22 cellular contexts compared by ENCODE assay signal in the genomic region with DNA sequence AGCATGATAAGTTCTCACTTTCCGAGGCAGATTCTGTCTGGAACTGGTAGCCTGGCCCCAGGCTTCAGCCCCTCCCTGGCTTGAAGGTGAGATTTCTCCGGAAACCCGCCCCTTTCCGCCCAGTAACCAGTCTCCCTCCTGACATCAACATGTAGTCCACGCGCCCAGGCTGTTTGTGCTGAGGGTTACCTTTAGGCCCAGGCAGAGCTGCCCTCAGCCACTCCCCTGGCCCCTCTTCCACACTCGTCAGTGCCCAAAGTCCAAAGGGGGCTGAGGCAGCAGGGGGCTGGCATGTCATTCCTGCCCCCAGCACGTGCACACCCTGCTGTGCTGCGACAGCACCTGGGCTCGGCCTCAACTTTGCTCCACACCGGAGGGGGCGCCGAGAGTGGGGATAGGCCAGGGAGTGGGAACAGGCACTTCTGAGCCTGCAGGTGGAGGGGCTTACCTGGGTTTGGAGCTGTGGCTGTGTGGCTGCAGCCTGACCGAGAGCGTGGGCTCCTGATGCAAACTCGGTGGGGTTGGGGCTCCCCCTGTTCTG.
DNase-seq lines count a peak whose midpoint lies in the region; ATAC-seq, FAIRE-seq and TF ChIP-seq lines count a peak whose summit lies in the region.
"Had no signal": no experiment of that assay in that cellular context is flagged by ENCODE, and none has a peak within 500 bp of the region (broad histone marks: within the 10 kb centered on the region; RNA-seq: fewer than 3 reads in every experiment).

No MANE protein-coding gene starts in this region.

- no peak for FAIRE-seq in HepG2 (lab: Jason Lieb, UNC)
- FAIRE-seq: GM12878, H54 had no signal

- no TSS peak for BruUV-seq in HepG2 (replicated peaks; lab: Mats Ljungman, UMichigan)

- TF ChIP-seq POLR2A in HepG2 (IDR thresholded peaks at IDR 0.05; ENCODE audit: insufficient read depth in 1 of 2, low read depth in 2 of 2, low read length in 2 of 2) (no peak), right lobe of liver (IDR thresholded peaks at IDR 0.05) (no peak)

- no peak overlapping the region for H2BK12ac ChIP-seq in neuronal stem cell (ENCODE audit: low read length)

- H3K27me3 ChIP-seq in HepG2 (ENCODE audit: control insufficient read depth in 1 of 2, insufficient read depth in 2 of 2, low read length in 2 of 2) (0 out of 5 replicates have a peak, but pooled peaks cover 0 to 4% of the 10 kb centered on the region in 2 experiments), right lobe of liver (no peaks in the 10 kb centered on the region), neuronal stem cell (ENCODE audit: control insufficient read depth in 3 of 3, insufficient read depth in 3 of 3, low read depth in 1 of 3, low read length in 3 of 3) (no peaks in the 10 kb centered on the region)

- H4K20me1 ChIP-seq in HepG2 (ENCODE audit: insufficient read depth, low read length) = no peaks in the 10 kb centered on the region

- peak overlapping the region; percentile 96 for H3K4ac ChIP-seq in neuronal stem cell (ENCODE audit: low read length)

- peak overlapping the region; percentile 54 for H2BK15ac ChIP-seq in neuronal stem cell (ENCODE audit: low read length)

- H3K79me1 ChIP-seq in neuronal stem cell (ENCODE audit: low read depth, low read length) = no peaks in the 10 kb centered on the region

- TF ChIP-seq RAD21 in HepG2 (CRISPR knock-in tag; IDR thresholded peaks at IDR 0.05) = no peak

- no peaks in the 10 kb centered on the region for H3K9me3 ChIP-seq in HepG2 (ENCODE audit: low read length)
- no peaks in the 10 kb centered on the region for H3K9me3 ChIP-seq in right lobe of liver
- peaks cover 4% of the 10 kb centered on the region for H3K9me3 ChIP-seq in iPS-18c (ENCODE audit: control insufficient read depth, insufficient read depth, low read length)
- H3K9me3 ChIP-seq in neuronal stem cell (replicated peaks in 1 of 2; ENCODE audit: control insufficient read depth in 2 of 2, insufficient read depth in 1 of 2, low read depth in 1 of 2, low read length in 2 of 2) = peaks cover 5 to 9% of the 10 kb centered on the region in 2 donors
- H3K9me3 ChIP-seq: SJCRH30 had no signal

- no peaks in the 10 kb centered on the region for H3K36me3 ChIP-seq in HepG2 (replicated peaks in 1 of 2; ENCODE audit: control insufficient read depth in 1 of 2, insufficient read depth in 2 of 2, low read length in 2 of 2)
- no peaks in the 10 kb centered on the region for H3K36me3 ChIP-seq in right lobe of liver
- no peaks in the 10 kb centered on the region for H3K36me3 ChIP-seq in neuronal stem cell (replicated peaks in 1 of 2; ENCODE audit: control insufficient read depth in 2 of 2, insufficient read depth in 2 of 2, low read length in 2 of 2)
- H3K36me3 ChIP-seq: SJCRH30 had no signal

- H3K4me2 ChIP-seq in HepG2 (ENCODE audit: low read depth, low read length) (0 out of 2 replicates have a peak overlapping the region, but pooled peaks have one; percentile 12), neuronal stem cell (ENCODE audit: insufficient read depth, low read length, poor library complexity, severe bottlenecking) (no peak overlapping the region)
- H3K4me2 ChIP-seq: PC-9 had no signal

- peak overlapping the region; percentile 81 for H3K18ac ChIP-seq in neuronal stem cell (ENCODE audit: low read length)

- TF ChIP-seq CTCF in HepG2 (CRISPR knock-in tag; IDR thresholded peaks at IDR 0.05) = no peak
- no peak for TF ChIP-seq CTCF in right lobe of liver (IDR thresholded peaks at IDR 0.05)

- H3K79me2 ChIP-seq in HepG2 (ENCODE audit: insufficient read depth, low read length) = no peaks in the 10 kb centered on the region

- H3K27ac ChIP-seq in HepG2 (ENCODE audit: extremely low read length, insufficient read depth, low read length) (no peak overlapping the region), right lobe of liver (no peak overlapping the region), neuronal stem cell (replicated peaks; ENCODE audit: low read length) (no peak overlapping the region)
- H3K27ac ChIP-seq: PC-9, RWPE1, SJCRH30 had no signal

- H2AFZ ChIP-seq in HepG2 (ENCODE audit: low read length) (no peak overlapping the region), neuronal stem cell (ENCODE audit: low read length) (no peak overlapping the region)
- H2AFZ ChIP-seq: PC-9 had no signal

- no peak overlapping the region for H2BK5ac ChIP-seq in neuronal stem cell (ENCODE audit: low read length)

- H3K9ac ChIP-seq in HepG2 (ENCODE audit: insufficient read depth, low read depth, low read length) (no peak overlapping the region), neuronal stem cell (ENCODE audit: low read depth, low read length, poor library complexity) (peak overlapping the region; percentile 63)

- H3K4me1 ChIP-seq in HepG2 (ENCODE audit: insufficient read depth, low read length) (peaks cover 6% of the 10 kb centered on the region; the same call in 1 of the 2 replicates), right lobe of liver (no peaks in the 10 kb centered on the region), neuronal stem cell (ENCODE audit: control insufficient read depth in 2 of 2, insufficient read depth in 1 of 2, low read depth in 1 of 2, low read length in 2 of 2) (peaks cover 0 to 1% of the 10 kb centered on the region in 2 donors)
- H3K4me1 ChIP-seq: SJCRH30 had no signal

- peak overlapping the region; percentile 87 for H3K23ac ChIP-seq in neuronal stem cell (ENCODE audit: low read depth, low read length, poor library complexity)

- peak overlapping the region; percentile 88 for H2AK5ac ChIP-seq in neuronal stem cell (ENCODE audit: low read depth, low read length)

- no peak overlapping the region for H2BK120ac ChIP-seq in neuronal stem cell (ENCODE audit: low read depth, low read length)

- H3K14ac ChIP-seq in neuronal stem cell (ENCODE audit: low read length) = peak overlapping the region; percentile 94

- POLR2A ChIA-PET in HepG2 (lab: Yijun Ruan, JAX) = no interaction called here

- no peak overlapping the region for H4K8ac ChIP-seq in neuronal stem cell (ENCODE audit: low read depth, low read length)

- no peak overlapping the region for H4K91ac ChIP-seq in neuronal stem cell (ENCODE audit: low read depth, low read length, poor library complexity)

- CTCF ChIA-PET in HepG2 (lab: Yijun Ruan, JAX; ENCODE audit: low intra/inter-chr PET ratio, low total read pairs) = no interaction called here

- 45% methylated on average over 7 of the region's 16 CpGs for WGBS in HepG2 (ENCODE audit: low lambda C conversion rate)
- WGBS in right lobe of liver (ENCODE audit: insufficient coverage, low coverage, low lambda C conversion rate, missing lambda C conversion rate) = 71% methylated on average over 7 of the region's 16 CpGs
- WGBS in neuronal stem cell (ENCODE audit: extremely low coverage in 2 of 2, insufficient read length in 2 of 2, insufficient replicate concordance in 1 of 2), 2 donors = no CpG with 5 or more reads among the region's 16 CpGs

- H3K4me3 ChIP-seq in HepG2 (replicated peaks in 1 of 3; ENCODE audit: insufficient read depth in 1 of 3, low read depth in 2 of 3, low read length in 3 of 3) (no peak overlapping the region), right lobe of liver (no peak overlapping the region), iPS-18c (ENCODE audit: insufficient read depth, low read depth, low read length) (0 out of 2 replicates have a peak overlapping the region, but pooled peaks have one; percentile 10), neuronal stem cell (ENCODE audit: low read length in 2 of 2) (peak overlapping the region in 1 of 2 donors; percentile 15)
- H3K4me3 ChIP-seq: GM12878, PC-9, SJCRH30 had no signal

- TF ChIP-seq EP300 in HepG2 (IDR thresholded peaks at IDR 0.05; ENCODE audit: low read depth in 2 of 2, low read length in 2 of 2) (no peak), HepG2 (CRISPR knock-in tag; IDR thresholded peaks at IDR 0.05; ENCODE audit: borderline replicate concordance) (no peak)

- ATAC-seq in HepG2 = peak; percentile 66
- ATAC-seq in right lobe of liver = no peak
- no peak for ATAC-seq in GM21576 (IDR thresholded peaks at IDR 0.05; ENCODE audit: unreplicated experiment)
- ATAC-seq: GM12878 had no signal

- in situ Hi-C loops in HepG2 (cut with HindIII; ENCODE audit: extremely low pct_ligation_motif_present, low pct_unique_long_range_greater_than_20kb) (no loop called here), KBM-7 (cut with MboI; ENCODE audit: low pct_unique_long_range_greater_than_20kb, low sequenced_read_pairs) (no loop called here)

- DNase-seq in HepG2 (ENCODE audit: low spot score) = no peak
- no peak for DNase-seq in right lobe of liver
- no peak for DNase-seq in neuronal stem cell (ENCODE audit: low spot score)
- no peak for DNase-seq in DMS79 (lab: John Stamatoyannopoulos, UW)
- DNase-seq in KBM-7 = no peak
- no peak for DNase-seq in AML-193 (lab: John Stamatoyannopoulos, UW)
- DNase-seq: 8988T, COR-L47, DMS153, IMR-90, Karpas-422, NCI-H1048, NCI-H1436 treated with DMSO at 0.1 percent for 48 hours, NCI-H2029, NCI-H526, PC-9, SJCRH30 had no signal

- intact Hi-C loops in HepG2 (cut with micrococcal nuclease; ENCODE audit: unreplicated experiment) (no loop called here), right lobe of liver (cut with DNase I) (no loop called here)

TF ChIP-seq in HepG2, 621 proteins besides CTCF, POLR2A, EP300 and RAD21 (continues in another document):
- TF ChIP-seq, protein P1, sequence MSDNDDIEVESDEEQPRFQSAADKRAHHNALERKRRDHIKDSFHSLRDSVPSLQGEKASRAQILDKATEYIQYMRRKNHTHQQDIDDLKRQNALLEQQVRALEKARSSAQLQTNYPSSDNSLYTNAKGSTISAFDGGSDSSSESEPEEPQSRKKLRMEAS (IDR thresholded peaks at IDR 0.05) = peak; percentile 60
- TF ChIP-seq, protein P2, sequence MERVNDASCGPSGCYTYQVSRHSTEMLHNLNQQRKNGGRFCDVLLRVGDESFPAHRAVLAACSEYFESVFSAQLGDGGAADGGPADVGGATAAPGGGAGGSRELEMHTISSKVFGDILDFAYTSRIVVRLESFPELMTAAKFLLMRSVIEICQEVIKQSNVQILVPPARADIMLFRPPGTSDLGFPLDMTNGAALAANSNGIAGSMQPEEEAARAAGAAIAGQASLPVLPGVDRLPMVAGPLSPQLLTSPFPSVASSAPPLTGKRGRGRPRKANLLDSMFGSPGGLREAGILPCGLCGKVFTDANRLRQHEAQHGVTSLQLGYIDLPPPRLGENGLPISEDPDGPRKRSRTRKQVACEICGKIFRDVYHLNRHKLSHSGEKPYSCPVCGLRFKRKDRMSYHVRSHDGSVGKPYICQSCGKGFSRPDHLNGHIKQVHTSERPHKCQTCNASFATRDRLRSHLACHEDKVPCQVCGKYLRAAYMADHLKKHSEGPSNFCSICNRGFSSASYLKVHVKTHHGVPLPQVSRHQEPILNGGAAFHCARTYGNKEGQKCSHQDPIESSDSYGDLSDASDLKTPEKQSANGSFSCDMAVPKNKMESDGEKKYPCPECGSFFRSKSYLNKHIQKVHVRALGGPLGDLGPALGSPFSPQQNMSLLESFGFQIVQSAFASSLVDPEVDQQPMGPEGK (CRISPR knock-in tag; IDR thresholded peaks at IDR 0.05) = 0 out of 2 replicates have a peak, but pooled peaks have one; percentile 42
- TF ChIP-seq ZNF790 (CRISPR knock-in tag; IDR thresholded peaks at IDR 0.05; ENCODE audit: borderline replicate concordance) (no peak), HNF4A (CRISPR knock-in tag; IDR thresholded peaks at IDR 0.05) (peak; percentile 47), ZBTB7A (CRISPR knock-in tag; IDR thresholded peaks at IDR 0.05) (0 out of 2 replicates have a peak, but pooled peaks have one; percentile 32)
